In genomic region chr4:91590242-91590641, GRCh38 we compare ENCODE assay signal across 28 cellular contexts.
"Had no signal": no experiment of that assay in that cellular context is flagged by ENCODE, and none has a peak within 500 bp of the region (broad histone marks: within the 10 kb centered on the region; RNA-seq: fewer than 3 reads in every experiment).

No MANE protein-coding gene starts in this region.

- H3K27ac ChIP-seq: ascending aorta, breast epithelium, coronary artery, dorsolateral prefrontal cortex, WERI-Rb-1 had no signal

- H3K4me1 ChIP-seq: ascending aorta, breast epithelium had no signal

- H3K27me3 ChIP-seq: ascending aorta, breast epithelium, dorsolateral prefrontal cortex had no signal

- FAIRE-seq: frontal cortex had no signal

- DNase-seq: activated B cell treated with CpG ODN at 0.5 μM for 24 hours; activated CD4-positive, alpha-beta memory T cell treated with anti-CD3 and anti-CD28 coated beads for 36 hours; activated CD4-positive, alpha-beta T cell treated with anti-CD3 and anti-CD28 coated beads for 48 hours; activated CD8-positive, alpha-beta memory T cell treated with anti-CD3 and anti-CD28 coated beads, Interleukin-2, amount 10 ng/mL, durations not matched to agents 7 days and 5 days; activated CD8-positive, alpha-beta memory T cell treated with anti-CD3 and anti-CD28 coated beads, Interleukin-2, amount 50 U/mL, for 4 hours; activated CD8-positive, alpha-beta T cell treated with anti-CD3 and anti-CD28 coated beads, Interleukin-2, amount 10 ng/mL, durations not matched to agents 7 days and 5 days; activated effector memory CD4-positive, alpha-beta T cell treated with anti-CD3 and anti-CD28 coated beads, Interleukin-2, amount 50 U/mL, for 16 hours; activated naive CD4-positive, alpha-beta T cell; activated naive CD4-positive, alpha-beta T cell treated with anti-CD3 and anti-CD28 coated beads, Interleukin-2, amount 10 ng/mL, durations not matched to agents 7 days and 5 days; activated naive CD8-positive, alpha-beta T cell treated with anti-CD3 and anti-CD28 coated beads, Interleukin-2, amount 10 ng/mL, durations not matched to agents 7 days and 5 days; activated T-cell treated with anti-CD3 and anti-CD28 coated beads, Interleukin-2, amount 50 U/mL, for 1 hour; activated T-cell treated with anti-CD3 and anti-CD28 coated beads, Interleukin-2, amount 50 U/mL, for 48 hours; dorsolateral prefrontal cortex; effector memory CD4-positive, alpha-beta T cell; endodermal cell; foreskin fibroblast; head of caudate nucleus; T-helper 1 cell; T-helper 17 cell; T1000; WERI-Rb-1 had no signal

- H3K36me3 ChIP-seq: ascending aorta, breast epithelium, WERI-Rb-1 had no signal

- H3K9me3 ChIP-seq: ascending aorta, breast epithelium had no signal

- ATAC-seq: activated CD4-positive, CD25-positive, alpha-beta regulatory T cell treated with anti-CD3 and anti-CD28 coated beads, Interleukin-2, amount 50 U/mL, for 24 hours; activated CD8-positive, alpha-beta memory T cell treated with anti-CD3 and anti-CD28 coated beads, Interleukin-2, amount 10 ng/mL, durations not matched to agents 7 days and 5 days; activated CD8-positive, alpha-beta T cell treated with anti-CD3 and anti-CD28 coated beads, Interleukin-2, amount 10 ng/mL, durations not matched to agents 7 days and 5 days; activated naive CD4-positive, alpha-beta T cell treated with anti-CD3 and anti-CD28 coated beads, Interleukin-2, amount 50 U/mL, for 72 hours; esophagus mucosa; T-helper 17 cell had no signal

- H3K4me3 ChIP-seq: ascending aorta, breast epithelium, coronary artery, dorsolateral prefrontal cortex had no signal
